In genomic region chr13:113273856-113274590, GRCh38 we compare ENCODE assay signal across 12 cellular contexts. TPM values are rescaled to one million over a fixed set of nuclear protein-coding genes. Genes with fewer than 3 reads are reported as not detected.
DNase-seq lines count a peak whose midpoint lies in the region; FAIRE-seq and TF ChIP-seq lines count a peak whose summit lies in the region.
"Had no signal": no experiment of that assay in that cellular context is flagged by ENCODE, and none has a peak within 500 bp of the region (broad histone marks: within the 10 kb centered on the region; RNA-seq: fewer than 3 reads in every experiment).

No MANE protein-coding gene starts in this region.

- H3K9ac ChIP-seq in kidney (ENCODE audit: low read length in 2 of 2) (no peak overlapping the region), SK-N-SH (no peak overlapping the region)

- H3K9me3 ChIP-seq in kidney (ENCODE audit: control insufficient read depth in 1 of 2, low read length in 2 of 2) (no peaks in the 10 kb centered on the region), SK-N-SH (no peaks in the 10 kb centered on the region)
- H3K9me3 ChIP-seq: Peyer's patch had no signal

- no peak overlapping the region for H3K27ac ChIP-seq in kidney (ENCODE audit: low read depth in 2 of 2, low read length in 2 of 2)
- no peak overlapping the region for H3K27ac ChIP-seq in SK-N-SH (ENCODE audit: low read depth in 2 of 2, low read length in 1 of 2)
- H3K27ac ChIP-seq: Peyer's patch had no signal

- 86% methylated on average over 15 of the region's 15 CpGs for WGBS in SK-N-SH (ENCODE audit: low lambda C conversion rate)

- CTCF ChIA-PET in SK-N-SH (lab: Yijun Ruan, JAX): interaction anchor here (0.9 to 1.3 kb wide), 5 partner anchors 13 to 244 kb away, joined by 3 to 4 read pairs (median 3); no protein-coding TSS in a partner anchor

- no peaks in the 10 kb centered on the region for H3K9me2 ChIP-seq in SK-N-SH

- TF ChIP-seq CTCF in kidney (IDR thresholded peaks at IDR 0.05; ENCODE audit: borderline replicate concordance, extremely low read depth, insufficient read depth) (no peak), SK-N-SH (IDR thresholded peaks at IDR 0.05) (no peak)

- H3K4me3 ChIP-seq in kidney (ENCODE audit: low read length in 2 of 2) (no peak overlapping the region), SK-N-SH (ENCODE audit: low read depth in 2 of 2, low read length in 1 of 2) (no peak overlapping the region)
- H3K4me3 ChIP-seq: Peyer's patch had no signal

- H3K36me3 ChIP-seq in kidney (ENCODE audit: control insufficient read depth in 1 of 2, insufficient read depth in 2 of 2, low read length in 2 of 2) (no peaks in the 10 kb centered on the region), SK-N-SH (replicated peaks in 1 of 2; ENCODE audit: control insufficient read depth in 1 of 2, insufficient read depth in 2 of 2, low read length in 1 of 2) (peaks cover 0 to 6% of the 10 kb centered on the region in 2 experiments)
- H3K36me3 ChIP-seq: Peyer's patch had no signal

- no peaks in the 10 kb centered on the region for H3K79me2 ChIP-seq in SK-N-SH (ENCODE audit: insufficient read depth)

- DNase-seq in AG08396 (ENCODE audit: low spot score) (peak; percentile 26), H54 (ENCODE audit: insufficient read length, low spot score) (peak; percentile 53), astrocyte of the hippocampus (ENCODE audit: low read depth, low spot score) (peak; percentile 76), kidney glomerular epithelial cell (lab: John Stamatoyannopoulos, UW) (peak; percentile 92), kidney (no peak), HTR-8/SVneo (ENCODE audit: insufficient read length, low spot score) (no peak), HT-29 (ENCODE audit: low spot score) (no peak), SK-N-SH (no peak)
- DNase-seq: DMS153, NCI-H1092 treated with DMSO at 0.1 percent for 48 hours, Peyer's patch had no signal

- H2AFZ ChIP-seq in SK-N-SH (ENCODE audit: low read depth): no peak overlapping the region

- intact Hi-C loops in kidney (cut with DNase I): no loop called here

- no peak overlapping the region for H3K4me2 ChIP-seq in SK-N-SH

- TF ChIP-seq EP300 in SK-N-SH (IDR thresholded peaks at IDR 0.05; ENCODE audit: borderline replicate concordance in 1 of 2, low read depth in 1 of 2, low read length in 1 of 2): no peak

- TF ChIP-seq RAD21 in SK-N-SH (IDR thresholded peaks at IDR 0.05; ENCODE audit: low read length): no peak

- H3F3A ChIP-seq in SK-N-SH (replicated peaks; ENCODE audit: insufficient read depth): no peaks in the 10 kb centered on the region

- no peaks in the 10 kb centered on the region for H3K27me3 ChIP-seq in SK-N-SH (ENCODE audit: insufficient read depth)
- H3K27me3 ChIP-seq: Peyer's patch had no signal

- POLR2A ChIA-PET in SK-N-SH (lab: Yijun Ruan, JAX): no interaction called here

- FAIRE-seq in H54 (lab: Jason Lieb, UNC) (peak; percentile 80), kidney (lab: Jason Lieb, UNC) (no peak), HTR-8/SVneo (lab: Jason Lieb, UNC) (no peak)
- FAIRE-seq: colon had no signal

- no peak for TF ChIP-seq POLR2A in H54 (IDR thresholded peaks at IDR 0.05; ENCODE audit: low read depth, low read length)

- H3K4me1 ChIP-seq in kidney (ENCODE audit: control insufficient read depth in 1 of 2, insufficient read depth in 1 of 2, low read depth in 1 of 2, low read length in 2 of 2) (no peaks in the 10 kb centered on the region), SK-N-SH (ENCODE audit: control insufficient read depth in 1 of 2, insufficient read depth in 2 of 2, low read depth in 1 of 2, low read length in 1 of 2) (no peaks in the 10 kb centered on the region)
- H3K4me1 ChIP-seq: Peyer's patch had no signal

- no peaks in the 10 kb centered on the region for H4K20me1 ChIP-seq in SK-N-SH (ENCODE audit: insufficient read depth)

TF ChIP-seq in SK-N-SH, 30 proteins besides CTCF, POLR2A, EP300 and RAD21 (continues in another document):
- no peak for TF ChIP-seq FOXJ3 (CRISPR knock-in tag; IDR thresholded peaks at IDR 0.05)
- TF ChIP-seq USF2 (IDR thresholded peaks at IDR 0.05; ENCODE audit: borderline replicate concordance, low read depth, low read length): no peak
- TF ChIP-seq NFIC (IDR thresholded peaks at IDR 0.05; ENCODE audit: borderline replicate concordance): no peak
- no peak for TF ChIP-seq FOSL2 (IDR thresholded peaks at IDR 0.05; ENCODE audit: borderline replicate concordance, low read depth)
- TF ChIP-seq USF1 (IDR thresholded peaks at IDR 0.05; ENCODE audit: borderline replicate concordance, low read depth): no peak
- TF ChIP-seq TCF12 (IDR thresholded peaks at IDR 0.05): no peak
- TF ChIP-seq PBX3 (IDR thresholded peaks at IDR 0.05): no peak
- TF ChIP-seq ZBTB33 (IDR thresholded peaks at IDR 0.05; ENCODE audit: borderline replicate concordance, low read depth): no peak
- TF ChIP-seq TAF1 (IDR thresholded peaks at IDR 0.05; ENCODE audit: borderline replicate concordance, low read depth, low read length): no peak
- no peak for TF ChIP-seq YY1 (IDR thresholded peaks at IDR 0.05; ENCODE audit: low read depth)
- TF ChIP-seq REST (IDR thresholded peaks at IDR 0.05; ENCODE audit: low read depth, low read length): no peak
- TF ChIP-seq MXI1 (IDR thresholded peaks at IDR 0.05; ENCODE audit: low read depth, low read length): no peak

RNA-seq across cellular contexts. Expression of gene LAMP1, which starts 23.0 kb away (rescaled TPM):
- total RNA-seq in kidney: 256 TPM
- 210 TPM for polyA plus RNA-seq in kidney (ENCODE audit: insufficient read depth, low read depth, low replicate concordance)
- total RNA-seq in HT-29 (2014; rRNA removed; shearing (Covaris generic)): 235 and 257 TPM in 2 replicates
- polyA plus RNA-seq in SK-N-SH (2012; rRNA removed): 189 and 261 TPM in 2 replicates
- polyA plus RNA-seq in SK-N-SH (2012; cell fraction: cytosol; rRNA removed): 188 and 220 TPM in 2 replicates
- polyA plus RNA-seq in SK-N-SH (2012; cell fraction: nucleus; rRNA removed): 255 and 320 TPM in 2 replicates

Comparison
In these comparisons a context has a peak if more than half of its experiments do, and no peak if none do; other contexts are left out.
1. DNase-seq: peak in AG08396 (single experiment), H54 (single experiment), astrocyte of the hippocampus (single experiment) and kidney glomerular epithelial cell (single experiment); none in kidney (single experiment), HTR-8/SVneo (single experiment), HT-29 (single experiment) and SK-N-SH (single experiment).